In the genomic region with DNA sequence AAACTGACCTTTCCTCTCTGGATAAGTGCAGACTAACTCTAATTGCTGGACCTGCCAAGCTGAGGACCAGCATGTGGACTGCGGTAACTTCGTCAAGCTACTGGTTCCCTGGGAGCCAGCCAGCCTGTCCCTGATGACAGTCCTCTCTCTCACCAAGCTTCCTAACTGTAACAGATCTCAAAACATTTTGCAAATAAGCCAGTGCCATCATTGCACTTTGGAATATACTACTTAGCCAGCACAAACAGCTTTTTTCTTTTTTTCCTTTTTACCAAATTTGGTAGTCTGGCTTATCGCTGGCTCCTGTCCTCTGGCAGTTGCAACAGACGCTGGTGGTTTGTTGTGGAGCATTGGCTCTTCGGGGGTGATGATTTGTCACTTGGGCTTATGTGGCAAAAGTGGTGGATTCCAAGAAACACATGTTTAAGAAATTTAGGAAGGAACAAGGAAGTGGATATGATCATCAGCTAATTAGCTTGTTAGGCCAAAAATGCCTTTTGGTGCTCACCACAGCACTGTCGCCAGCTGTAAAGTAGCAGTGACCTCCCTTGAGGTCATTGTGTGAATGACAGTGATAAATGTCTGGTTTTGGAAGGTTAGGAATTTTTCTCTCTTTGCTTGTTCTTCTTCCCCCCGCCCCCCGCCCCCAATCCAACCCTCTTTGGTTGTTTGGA, we compare ENCODE assay signal across 17 cellular contexts.
DNase-seq lines count a peak whose midpoint lies in the region; ATAC-seq, FAIRE-seq and TF ChIP-seq lines count a peak whose summit lies in the region.
"Had no signal": no experiment of that assay in that cellular context is flagged by ENCODE, and none has a peak within 500 bp of the region (broad histone marks: within the 10 kb centered on the region; RNA-seq: fewer than 3 reads in every experiment).

No MANE protein-coding gene starts in this region.

- in situ Hi-C loops in K562 (cut with MboI): no loop called here

- no peaks in the 10 kb centered on the region for H3K36me3 ChIP-seq in K562 (ENCODE audit: control insufficient read depth, insufficient read depth, low read length)

- TF ChIP-seq RAD21 in K562 (CRISPR knock-in tag; conservative IDR thresholded peaks at IDR 0.05 in 1 of 2, IDR thresholded peaks at IDR 0.05 in 1 of 2): 0 out of 4 replicates have a peak, but pooled peaks of 1 of the 2 experiments have one; percentile 4

- no peaks in the 10 kb centered on the region; the same call in 1 of the 2 replicates for H3K9me3 ChIP-seq in K562 (replicated peaks; ENCODE audit: control insufficient read depth, insufficient read depth, low read depth, low read length)

- TF ChIP-seq POLR2A in K562 (conservative IDR thresholded peaks at IDR 0.05): no peak

- H3K27me3 Mint-ChIP-seq in nephron progenitor cell (ENCODE audit: low read depth, poor library complexity): peaks cover 6% of the 10 kb centered on the region
- H3K27me3 Mint-ChIP-seq: activated naive CD4-positive, alpha-beta T cell treated with anti-CD3 and anti-CD28 coated beads, Interleukin-2, amount 50 U/mL, for 24 hours had no signal

- POLR2A ChIA-PET in K562 (lab: Yijun Ruan, JAX): interaction anchor here (0.6 to 1.2 kb wide), 3 partner anchors 9 to 41 kb away, joined by 3 to 5 read pairs (median 4); no protein-coding TSS in a partner anchor

- no peak for TF ChIP-seq CTCF in K562 (IDR thresholded peaks at IDR 0.05 in 2 of 3, conservative IDR thresholded peaks at IDR 0.05 in 1 of 3; ENCODE audit: insufficient read depth in 2 of 3, low read depth in 1 of 3, low read length in 3 of 3)
- no peak for TF ChIP-seq CTCF in nephron progenitor cell (IDR thresholded peaks at IDR 0.05)

- no peak for FAIRE-seq in K562 (lab: Jason Lieb, UNC)
- FAIRE-seq: bronchial epithelial cell had no signal

- no peaks in the 10 kb centered on the region; a peak in 1 of 5 replicates for H3K4me1 ChIP-seq in K562 (replicated peaks in 1 of 2; ENCODE audit: control insufficient read depth in 2 of 2, insufficient read depth in 2 of 2, low read length in 2 of 2)

- ATAC-seq in K562 (no peak), HG02588 (IDR thresholded peaks at IDR 0.05; ENCODE audit: unreplicated experiment) (no peak)
- ATAC-seq: T-cell had no signal

- no peak overlapping the region for H3K4me2 ChIP-seq in K562 (ENCODE audit: insufficient read depth, low read length)

- no peaks in the 10 kb centered on the region for H3K79me2 ChIP-seq in K562 (ENCODE audit: control insufficient read depth, insufficient read depth, low read length)

- no peaks in the 10 kb centered on the region for H3K9me1 ChIP-seq in K562 (ENCODE audit: control insufficient read depth, insufficient read depth, low read length)

- peaks cover 11% of the 10 kb centered on the region for H3K9me3 Mint-ChIP-seq in nephron progenitor cell
- H3K9me3 Mint-ChIP-seq: activated naive CD4-positive, alpha-beta T cell treated with anti-CD3 and anti-CD28 coated beads, Interleukin-2, amount 50 U/mL, for 24 hours; memory B cell; T-cell had no signal

- H4K20me1 ChIP-seq in K562 (replicated peaks; ENCODE audit: control insufficient read depth, insufficient read depth, low read length): no peaks in the 10 kb centered on the region

- H3K4me1 Mint-ChIP-seq in nephron progenitor cell: peaks cover 32% of the 10 kb centered on the region
- H3K4me1 Mint-ChIP-seq: activated naive CD4-positive, alpha-beta T cell treated with anti-CD3 and anti-CD28 coated beads, Interleukin-2, amount 50 U/mL, for 24 hours; memory B cell; T-cell had no signal

- H3K36me3 Mint-ChIP-seq in nephron progenitor cell (ENCODE audit: low read depth): no peaks in the 10 kb centered on the region
- H3K36me3 Mint-ChIP-seq: activated naive CD4-positive, alpha-beta T cell treated with anti-CD3 and anti-CD28 coated beads, Interleukin-2, amount 50 U/mL, for 24 hours; memory B cell; T-cell had no signal

- CTCF ChIA-PET in K562 (lab: Yijun Ruan, JAX; ENCODE audit: low intra/inter-chr PET ratio): no interaction called here

- DNase-seq in EL (peak; percentile 49), LHCN-M2 (ENCODE audit: low read depth) (peak; percentile 17), K562 (ENCODE audit: extremely low read depth in 1 of 4, low spot score in 3 of 4) (no peak), nephron progenitor cell (no peak), medulla oblongata (ENCODE audit: extremely low spot score) (no peak), cortex of kidney (lab: John Stamatoyannopoulos, UW) (no peak), T-helper 9 cell (no peak)
- DNase-seq: activated CD4-positive, alpha-beta T cell treated with anti-CD3 and anti-CD28 coated beads for 1 hour; activated CD8-positive, alpha-beta memory T cell treated with anti-CD3 and anti-CD28 coated beads, Interleukin-2, amount 50 U/mL, for 48 hours; NCI-H82; stimulated activated CD4-positive, alpha-beta T cell treated with anti-CD3 and anti-CD28 coated beads, Interleukin-4, amount 100 ng/mL, for 1 hour; T-cell had no signal

- H3K27ac ChIP-seq in K562 (ENCODE audit: extremely low read depth, low read depth, low read length): no peak overlapping the region
- H3K27ac ChIP-seq: C4-2B had no signal

- H2AFZ ChIP-seq in K562 (ENCODE audit: low read depth, low read length): no peak overlapping the region

- H3K4me3 Mint-ChIP-seq in nephron progenitor cell: no peak overlapping the region
- H3K4me3 Mint-ChIP-seq: activated naive CD4-positive, alpha-beta T cell treated with anti-CD3 and anti-CD28 coated beads, Interleukin-2, amount 50 U/mL, for 24 hours; memory B cell; T-cell had no signal

- intact Hi-C loops in K562 (cut with micrococcal nuclease): no loop called here

- peak overlapping the region; percentile 89 for H3K27ac Mint-ChIP-seq in nephron progenitor cell
- H3K27ac Mint-ChIP-seq: activated naive CD4-positive, alpha-beta T cell treated with anti-CD3 and anti-CD28 coated beads, Interleukin-2, amount 50 U/mL, for 24 hours; memory B cell; T-cell had no signal

- peaks cover 0 to 9% of the 10 kb centered on the region in 2 experiments; a peak in 1 of 5 replicates for H3K27me3 ChIP-seq in K562 (ENCODE audit: control insufficient read depth in 2 of 2, insufficient read depth in 2 of 2, low read length in 2 of 2)

- no peak overlapping the region for H3K9ac ChIP-seq in K562 (ENCODE audit: insufficient read depth in 1 of 2, low read depth in 2 of 2, low read length in 2 of 2)

- BruUV-seq in K562 (replicated peaks; lab: Mats Ljungman, UMichigan): no TSS peak

- TF ChIP-seq EP300 in K562 (IDR thresholded peaks at IDR 0.05; ENCODE audit: low read length): no peak

- WGBS in K562 (ENCODE audit: insufficient coverage, low coverage, missing lambda C conversion rate): 2% methylated on average over 8 of the region's 8 CpGs

- H3K4me3 ChIP-seq in K562: no peak overlapping the region

TF ChIP-seq in K562, 482 proteins besides CTCF, POLR2A, EP300 and RAD21 (continues in another document):
- TF ChIP-seq ESRRA (IDR thresholded peaks at IDR 0.05; ENCODE audit: borderline replicate concordance, low read depth) (0 out of 2 replicates have a peak, but pooled peaks have one; percentile 14), TAF9B (IDR thresholded peaks at IDR 0.05; ENCODE audit: partially characterized antibody) (no peak), MEIS2 (IDR thresholded peaks at IDR 0.05; ENCODE audit: partially characterized antibody) (peak; percentile 75), CEBPG (CRISPR knock-in tag; IDR thresholded peaks at IDR 0.05) (no peak), CEBPG (tag; conservative IDR thresholded peaks at IDR 0.05 in 1 of 2, IDR thresholded peaks at IDR 0.05 in 1 of 2) (peak in 1 of 2 experiments; percentile 49; a peak in 1 of 4 replicates), NR2C2 (CRISPR knock-in tag; IDR thresholded peaks at IDR 0.05) (no peak), NR2C2 (tag; IDR thresholded peaks at IDR 0.05) (peak; percentile 48; the same call in 1 of the 2 replicates), NCOA4 (IDR thresholded peaks at IDR 0.05; ENCODE audit: partially characterized antibody) (no peak)
- TF ChIP-seq, protein P1, sequence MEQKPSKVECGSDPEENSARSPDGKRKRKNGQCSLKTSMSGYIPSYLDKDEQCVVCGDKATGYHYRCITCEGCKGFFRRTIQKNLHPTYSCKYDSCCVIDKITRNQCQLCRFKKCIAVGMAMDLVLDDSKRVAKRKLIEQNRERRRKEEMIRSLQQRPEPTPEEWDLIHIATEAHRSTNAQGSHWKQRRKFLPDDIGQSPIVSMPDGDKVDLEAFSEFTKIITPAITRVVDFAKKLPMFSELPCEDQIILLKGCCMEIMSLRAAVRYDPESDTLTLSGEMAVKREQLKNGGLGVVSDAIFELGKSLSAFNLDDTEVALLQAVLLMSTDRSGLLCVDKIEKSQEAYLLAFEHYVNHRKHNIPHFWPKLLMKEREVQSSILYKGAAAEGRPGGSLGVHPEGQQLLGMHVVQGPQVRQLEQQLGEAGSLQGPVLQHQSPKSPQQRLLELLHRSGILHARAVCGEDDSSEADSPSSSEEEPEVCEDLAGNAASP (IDR thresholded peaks at IDR 0.05): no peak
- TF ChIP-seq, protein P2, sequence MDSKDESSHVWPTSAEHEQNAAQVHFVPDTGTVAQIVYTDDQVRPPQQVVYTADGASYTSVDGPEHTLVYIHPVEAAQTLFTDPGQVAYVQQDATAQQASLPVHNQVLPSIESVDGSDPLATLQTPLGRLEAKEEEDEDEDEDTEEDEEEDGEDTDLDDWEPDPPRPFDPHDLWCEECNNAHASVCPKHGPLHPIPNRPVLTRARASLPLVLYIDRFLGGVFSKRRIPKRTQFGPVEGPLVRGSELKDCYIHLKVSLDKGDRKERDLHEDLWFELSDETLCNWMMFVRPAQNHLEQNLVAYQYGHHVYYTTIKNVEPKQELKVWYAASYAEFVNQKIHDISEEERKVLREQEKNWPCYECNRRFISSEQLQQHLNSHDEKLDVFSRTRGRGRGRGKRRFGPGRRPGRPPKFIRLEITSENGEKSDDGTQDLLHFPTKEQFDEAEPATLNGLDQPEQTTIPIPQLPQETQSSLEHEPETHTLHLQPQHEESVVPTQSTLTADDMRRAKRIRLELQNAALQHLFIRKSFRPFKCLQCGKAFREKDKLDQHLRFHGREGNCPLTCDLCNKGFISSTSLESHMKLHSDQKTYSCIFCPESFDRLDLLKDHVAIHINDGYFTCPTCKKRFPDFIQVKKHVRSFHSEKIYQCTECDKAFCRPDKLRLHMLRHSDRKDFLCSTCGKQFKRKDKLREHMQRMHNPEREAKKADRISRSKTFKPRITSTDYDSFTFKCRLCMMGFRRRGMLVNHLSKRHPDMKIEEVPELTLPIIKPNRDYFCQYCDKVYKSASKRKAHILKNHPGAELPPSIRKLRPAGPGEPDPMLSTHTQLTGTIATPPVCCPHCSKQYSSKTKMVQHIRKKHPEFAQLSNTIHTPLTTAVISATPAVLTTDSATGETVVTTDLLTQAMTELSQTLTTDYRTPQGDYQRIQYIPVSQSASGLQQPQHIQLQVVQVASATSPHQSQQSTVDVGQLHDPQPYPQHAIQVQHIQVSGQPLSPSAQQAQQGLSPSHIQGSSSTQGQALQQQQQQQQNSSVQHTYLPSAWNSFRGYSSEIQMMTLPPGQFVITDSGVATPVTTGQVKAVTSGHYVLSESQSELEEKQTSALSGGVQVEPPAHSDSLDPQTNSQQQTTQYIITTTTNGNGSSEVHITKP (IDR thresholded peaks at IDR 0.05; ENCODE audit: partially characterized antibody): peak; percentile 27

Comparison
In these comparisons a context has a peak if more than half of its experiments do, and no peak if none do; other contexts are left out.
1. DNase-seq: peak in EL (single experiment) and LHCN-M2 (single experiment); none in K562 (0 of 4), nephron progenitor cell (single experiment), medulla oblongata (single experiment), cortex of kidney (single experiment) and T-helper 9 cell (single experiment).